ENCODE assay signal across 1 cellular context in genomic region chr2:95165030-95165370, GRCh38.
A peak's percentile ranks its signal among the peaks of the same experiment; 100 is the strongest.
TF ChIP-seq lines count a peak whose summit lies in the region.

No MANE protein-coding gene starts in this region.

TF ChIP-seq in HepG2, 621 proteins besides CTCF, POLR2A, EP300 and RAD21:
- TF ChIP-seq ZNF615 (CRISPR knock-in tag; IDR thresholded peaks at IDR 0.05; ENCODE audit: borderline replicate concordance) (no peak), ZNF558 (CRISPR knock-in tag; IDR thresholded peaks at IDR 0.05; ENCODE audit: borderline replicate concordance) (0 out of 2 replicates have a peak, but pooled peaks have one; percentile 21), ZBED4 (CRISPR knock-in tag; IDR thresholded peaks at IDR 0.05; ENCODE audit: borderline replicate concordance) (0 out of 2 replicates have a peak, but pooled peaks have one; percentile 13), HHEX (CRISPR knock-in tag; IDR thresholded peaks at IDR 0.05) (0 out of 2 replicates have a peak, but pooled peaks have one; percentile 8), CBFB (CRISPR knock-in tag; IDR thresholded peaks at IDR 0.05) (no peak), ZNF512B (CRISPR knock-in tag; IDR thresholded peaks at IDR 0.05; ENCODE audit: borderline replicate concordance) (no peak), CSRNP1 (CRISPR knock-in tag; IDR thresholded peaks at IDR 0.05) (no peak), E2F5 (CRISPR knock-in tag; conservative IDR thresholded peaks at IDR 0.05) (no peak), ZNF207 (IDR thresholded peaks at IDR 0.05; ENCODE audit: borderline replicate concordance) (no peak), ZNF430 (CRISPR knock-in tag; IDR thresholded peaks at IDR 0.05) (no peak), NR2F2 (IDR thresholded peaks at IDR 0.05; ENCODE audit: borderline replicate concordance, low read depth) (no peak), ZBTB7B (CRISPR knock-in tag; IDR thresholded peaks at IDR 0.05) (no peak), PBX3 (CRISPR knock-in tag; IDR thresholded peaks at IDR 0.05; ENCODE audit: borderline replicate concordance) (0 out of 2 replicates have a peak, but pooled peaks have one; percentile 19), BHLHE40 (IDR thresholded peaks at IDR 0.05; ENCODE audit: low read length) (0 out of 2 replicates have a peak, but pooled peaks have one; percentile 2), IRF2 (CRISPR knock-in tag; IDR thresholded peaks at IDR 0.05) (no peak), MYNN (CRISPR knock-in tag; IDR thresholded peaks at IDR 0.05; ENCODE audit: low read depth) (no peak), ZNF800 (CRISPR knock-in tag; IDR thresholded peaks at IDR 0.05) (peak; percentile 37; the same call in 1 of the 2 replicates), NFATC3 (CRISPR knock-in tag; IDR thresholded peaks at IDR 0.05) (peak; percentile 43; the same call in 1 of the 2 replicates), GLI4 (CRISPR knock-in tag; IDR thresholded peaks at IDR 0.05; ENCODE audit: borderline replicate concordance) (peak; percentile 61; the same call in 1 of the 2 replicates), GZF1 (CRISPR knock-in tag; IDR thresholded peaks at IDR 0.05) (0 out of 2 replicates have a peak, but pooled peaks have one; percentile 58), ZNF83 (CRISPR knock-in tag; IDR thresholded peaks at IDR 0.05; ENCODE audit: borderline replicate concordance) (0 out of 2 replicates have a peak, but pooled peaks have one; percentile 24), MLXIP (CRISPR knock-in tag; IDR thresholded peaks at IDR 0.05; ENCODE audit: borderline replicate concordance) (0 out of 2 replicates have a peak, but pooled peaks have one; percentile 15), HNF4G (IDR thresholded peaks at IDR 0.05; ENCODE audit: borderline replicate concordance, low read depth, low read length) (no peak), HNF4G (CRISPR knock-in tag; IDR thresholded peaks at IDR 0.05; ENCODE audit: borderline replicate concordance, low read depth) (no peak), ZNF510 (CRISPR knock-in tag; IDR thresholded peaks at IDR 0.05; ENCODE audit: low read depth) (no peak), FOXK1 (CRISPR knock-in tag; IDR thresholded peaks at IDR 0.05; ENCODE audit: borderline replicate concordance, low read depth) (no peak), TEAD2 (CRISPR knock-in tag; IDR thresholded peaks at IDR 0.05) (no peak), MXD1 (CRISPR knock-in tag; IDR thresholded peaks at IDR 0.05) (peak; percentile 24; the same call in 1 of the 2 replicates), TEAD3 (CRISPR knock-in tag; optimal IDR thresholded peaks at IDR 0.05; ENCODE audit: borderline replicate concordance) (no peak), ZFY (CRISPR knock-in tag; IDR thresholded peaks at IDR 0.05) (peak; percentile 88; the same call in 1 of the 2 replicates), SNAPC5 (CRISPR knock-in tag; IDR thresholded peaks at IDR 0.05; ENCODE audit: borderline replicate concordance) (0 out of 2 replicates have a peak, but pooled peaks have one; percentile 37), ZNF672 (CRISPR knock-in tag; IDR thresholded peaks at IDR 0.05) (0 out of 2 replicates have a peak, but pooled peaks have one; percentile 9), KDM2A (CRISPR knock-in tag; IDR thresholded peaks at IDR 0.05; ENCODE audit: borderline replicate concordance, low read depth) (no peak), LRRFIP1 (CRISPR knock-in tag; conservative IDR thresholded peaks at IDR 0.05) (no peak), ZNF580 (CRISPR knock-in tag; IDR thresholded peaks at IDR 0.05; ENCODE audit: borderline replicate concordance, low read depth) (no peak), ZNF841 (CRISPR knock-in tag; IDR thresholded peaks at IDR 0.05; ENCODE audit: borderline replicate concordance) (0 out of 2 replicates have a peak, but pooled peaks have one; percentile 17), YEATS2 (CRISPR knock-in tag; IDR thresholded peaks at IDR 0.05; ENCODE audit: borderline replicate concordance) (no peak), ZNF530 (CRISPR knock-in tag; IDR thresholded peaks at IDR 0.05; ENCODE audit: low read depth) (0 out of 2 replicates have a peak, but pooled peaks have one; percentile 50)
TF ChIP-seq in HepG2: peak in this region for 17.
